In the genomic region with DNA sequence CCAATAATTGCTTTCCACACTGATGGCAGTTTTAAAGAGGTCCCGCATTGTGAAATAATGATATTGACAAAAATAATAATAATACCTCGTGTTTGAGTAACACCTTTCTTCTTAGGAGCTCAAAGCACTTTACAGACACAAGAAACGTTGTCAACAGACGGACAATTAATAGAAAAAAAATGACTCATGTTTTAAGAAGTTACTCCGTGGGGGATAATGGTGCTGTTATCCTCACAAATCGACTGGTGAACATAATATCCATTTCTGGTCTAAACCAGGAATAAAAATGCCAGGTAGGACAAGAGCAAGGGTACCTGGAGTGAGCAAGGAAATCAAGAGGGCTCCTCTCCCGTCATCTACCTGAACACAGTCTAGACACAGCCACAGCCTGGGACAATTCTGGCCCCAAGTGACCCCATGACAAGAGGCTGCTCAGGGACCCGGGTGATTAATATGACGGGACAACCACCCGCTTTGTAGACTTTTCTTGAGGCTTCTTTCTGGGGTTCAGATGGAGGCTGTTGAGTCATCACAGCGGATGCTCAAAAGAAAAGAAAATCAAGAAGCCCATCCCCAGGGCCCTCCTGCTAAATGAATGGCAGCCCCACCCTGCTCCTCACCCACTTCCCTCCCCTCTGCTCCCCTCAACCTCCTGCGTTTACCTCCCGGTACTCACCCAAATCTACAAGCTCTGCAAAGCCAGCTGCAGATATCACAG, we compare ENCODE assay signal across 1 cellular context.
TF ChIP-seq lines count a peak whose summit lies in the region.

No MANE protein-coding gene starts in this region.

TF ChIP-seq in K562, 482 proteins besides CTCF, POLR2A, EP300 and RAD21:
- TF ChIP-seq, protein P1, sequence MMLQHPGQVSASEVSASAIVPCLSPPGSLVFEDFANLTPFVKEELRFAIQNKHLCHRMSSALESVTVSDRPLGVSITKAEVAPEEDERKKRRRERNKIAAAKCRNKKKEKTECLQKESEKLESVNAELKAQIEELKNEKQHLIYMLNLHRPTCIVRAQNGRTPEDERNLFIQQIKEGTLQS (IDR thresholded peaks at IDR 0.05): 0 out of 2 replicates have a peak, but pooled peaks have one; percentile 31
- TF ChIP-seq, protein P1 (CRISPR knock-in tag; conservative IDR thresholded peaks at IDR 0.05): no peak
- no peak for TF ChIP-seq MYBL2 (IDR thresholded peaks at IDR 0.05; ENCODE audit: low read depth)
- TF ChIP-seq MYBL2 (CRISPR knock-in tag; IDR thresholded peaks at IDR 0.05; ENCODE audit: borderline replicate concordance): no peak
- no peak for TF ChIP-seq ZNF707 (CRISPR knock-in tag; conservative IDR thresholded peaks at IDR 0.05)
- no peak for TF ChIP-seq NEUROD1 (IDR thresholded peaks at IDR 0.05; ENCODE audit: borderline replicate concordance, low read depth, low read length, partially characterized antibody)
- no peak for TF ChIP-seq STAT5B (CRISPR knock-in tag; IDR thresholded peaks at IDR 0.05)
- TF ChIP-seq, protein P2, sequence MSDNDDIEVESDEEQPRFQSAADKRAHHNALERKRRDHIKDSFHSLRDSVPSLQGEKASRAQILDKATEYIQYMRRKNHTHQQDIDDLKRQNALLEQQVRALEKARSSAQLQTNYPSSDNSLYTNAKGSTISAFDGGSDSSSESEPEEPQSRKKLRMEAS (CRISPR knock-in tag; IDR thresholded peaks at IDR 0.05): no peak
- no peak for TF ChIP-seq ZEB2 (IDR thresholded peaks at IDR 0.05)
- TF ChIP-seq SAFB2 (IDR thresholded peaks at IDR 0.05; ENCODE audit: borderline replicate concordance, low read depth, low read length, severe bottlenecking): no peak
- TF ChIP-seq C11orf30 (IDR thresholded peaks at IDR 0.05; ENCODE audit: low read depth): no peak
- TF ChIP-seq EGR1 (conservative IDR thresholded peaks at IDR 0.05): no peak
- TF ChIP-seq, protein P3, sequence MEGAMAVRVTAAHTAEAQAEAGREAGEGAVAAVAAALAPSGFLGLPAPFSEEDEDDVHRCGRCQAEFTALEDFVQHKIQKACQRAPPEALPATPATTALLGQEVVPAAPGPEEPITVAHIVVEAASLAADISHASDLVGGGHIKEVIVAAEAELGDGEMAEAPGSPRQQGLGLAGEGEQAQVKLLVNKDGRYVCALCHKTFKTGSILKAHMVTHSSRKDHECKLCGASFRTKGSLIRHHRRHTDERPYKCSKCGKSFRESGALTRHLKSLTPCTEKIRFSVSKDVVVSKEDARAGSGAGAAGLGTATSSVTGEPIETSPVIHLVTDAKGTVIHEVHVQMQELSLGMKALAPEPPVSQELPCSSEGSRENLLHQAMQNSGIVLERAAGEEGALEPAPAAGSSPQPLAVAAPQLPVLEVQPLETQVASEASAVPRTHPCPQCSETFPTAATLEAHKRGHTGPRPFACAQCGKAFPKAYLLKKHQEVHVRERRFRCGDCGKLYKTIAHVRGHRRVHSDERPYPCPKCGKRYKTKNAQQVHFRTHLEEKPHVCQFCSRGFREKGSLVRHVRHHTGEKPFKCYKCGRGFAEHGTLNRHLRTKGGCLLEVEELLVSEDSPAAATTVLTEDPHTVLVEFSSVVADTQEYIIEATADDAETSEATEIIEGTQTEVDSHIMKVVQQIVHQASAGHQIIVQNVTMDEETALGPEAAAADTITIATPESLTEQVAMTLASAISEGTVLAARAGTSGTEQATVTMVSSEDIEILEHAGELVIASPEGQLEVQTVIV (CRISPR knock-in tag; IDR thresholded peaks at IDR 0.05; ENCODE audit: borderline replicate concordance): no peak
- TF ChIP-seq NRF1 (conservative IDR thresholded peaks at IDR 0.05 in 1 of 2, IDR thresholded peaks at IDR 0.05 in 1 of 2): 0 out of 4 replicates have a peak, but pooled peaks of 1 of the 2 experiments have one; percentile 2
